ENCODE assay signal across 15 cellular contexts in the genomic region with DNA sequence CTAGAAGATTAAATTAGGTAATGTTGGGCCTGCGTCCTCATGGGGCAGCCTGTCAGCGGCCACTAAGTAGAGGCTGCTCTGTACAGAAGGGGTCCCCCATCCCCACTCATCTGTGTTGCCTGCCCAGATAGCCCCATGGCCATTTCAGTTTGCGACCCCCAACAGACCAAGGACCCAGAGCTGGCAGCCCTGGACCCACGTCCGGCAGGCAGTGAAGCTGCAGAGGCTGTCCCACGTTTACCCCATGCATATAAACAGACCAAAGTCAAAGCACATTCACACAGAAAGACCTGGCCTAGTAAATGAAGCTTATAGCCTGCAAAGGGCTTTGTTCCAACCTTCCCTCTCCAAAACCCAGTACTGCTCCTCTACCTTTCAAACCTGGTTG. TPM values are rescaled to one million over a fixed set of nuclear protein-coding genes. Genes with fewer than 3 reads are reported as not detected.
DNase-seq lines count a peak whose midpoint lies in the region; ATAC-seq, FAIRE-seq and TF ChIP-seq lines count a peak whose summit lies in the region.
"Had no signal": no experiment of that assay in that cellular context is flagged by ENCODE, and none has a peak within 500 bp of the region (broad histone marks: within the 10 kb centered on the region; RNA-seq: fewer than 3 reads in every experiment).

No MANE protein-coding gene starts in this region.

- H2AFZ ChIP-seq in DND-41 (ENCODE audit: low read depth, low read length) (no peak overlapping the region), PC-9 (no peak overlapping the region), H1 (ENCODE audit: low read length) (no peak overlapping the region), MM.1S (ENCODE audit: low read length) (no peak overlapping the region)

- H4K91ac ChIP-seq in H1 (replicated peaks; ENCODE audit: insufficient read length, low read length): no peak overlapping the region

- no peak overlapping the region for H3K18ac ChIP-seq in H1 (ENCODE audit: extremely low read depth, low read length)

- FAIRE-seq in H1 (lab: Jason Lieb, UNC): no peak
- FAIRE-seq: TTC549 had no signal

- no peak overlapping the region for H3K56ac ChIP-seq in H1 (replicated peaks; ENCODE audit: insufficient read length, low read depth, low read length)

- H3K27ac ChIP-seq in DND-41 (ENCODE audit: low read length): no peak overlapping the region
- no peak overlapping the region for H3K27ac ChIP-seq in PC-9
- H3K27ac ChIP-seq in H1 (ENCODE audit: low read depth, low read length): no peak overlapping the region
- no peak overlapping the region for H3K27ac ChIP-seq in MM.1S (ENCODE audit: low read length)
- H3K27ac ChIP-seq: breast epithelium had no signal

- H3K4ac ChIP-seq in H1 (replicated peaks; ENCODE audit: insufficient read length, low read depth, low read length): no peak overlapping the region

- H3K23me2 ChIP-seq in H1 (ENCODE audit: low read depth, low read length): peaks cover 11% of the 10 kb centered on the region; the same call in 1 of the 2 replicates

- peaks cover 95% of the 10 kb centered on the region for H3K79me2 ChIP-seq in DND-41 (ENCODE audit: insufficient read depth, low read length)
- peaks cover 75% of the 10 kb centered on the region for H3K79me2 ChIP-seq in PC-9 (ENCODE audit: low read depth)
- H3K79me2 ChIP-seq in H1 (ENCODE audit: control insufficient read depth in 1 of 2, insufficient read depth in 2 of 2, low read length in 2 of 2): peaks cover 9 to 67% of the 10 kb centered on the region in 2 experiments
- H3K79me2 ChIP-seq in MM.1S (ENCODE audit: low read length): peaks cover 86% of the 10 kb centered on the region

- BruUV-seq in PC-9 (replicated peaks; lab: Mats Ljungman, UMichigan): no TSS peak

- TF ChIP-seq CTCF in DND-41 (IDR thresholded peaks at IDR 0.05; ENCODE audit: borderline replicate concordance, extremely low read depth, low read length, poor library complexity, severe bottlenecking) (no peak), PC-9 (conservative IDR thresholded peaks at IDR 0.05) (no peak), H1 (IDR thresholded peaks at IDR 0.05; ENCODE audit: control extremely low read depth in 1 of 3, insufficient read depth in 1 of 3, low read depth in 1 of 3, low read length in 3 of 3) (no peak), MM.1S (IDR thresholded peaks at IDR 0.05; ENCODE audit: low read length) (no peak)

- H4K5ac ChIP-seq in H1 (ENCODE audit: insufficient read length, low read depth, low read length): no peak overlapping the region

- H4K20me1 ChIP-seq in DND-41 (ENCODE audit: insufficient read depth, low read length): peaks cover 83% of the 10 kb centered on the region
- peaks cover 75% of the 10 kb centered on the region for H4K20me1 ChIP-seq in PC-9 (ENCODE audit: insufficient read depth)
- peaks cover 14 to 42% of the 10 kb centered on the region in 2 experiments for H4K20me1 ChIP-seq in H1 (replicated peaks in 1 of 2; ENCODE audit: control insufficient read depth in 1 of 2, insufficient read depth in 2 of 2, low read length in 2 of 2)
- no peaks in the 10 kb centered on the region; the same call in 1 of the 2 replicates for H4K20me1 ChIP-seq in MM.1S (ENCODE audit: insufficient read depth, low read length)

- peaks cover 81% of the 10 kb centered on the region for H3K36me3 ChIP-seq in DND-41 (ENCODE audit: insufficient read depth, low read length)
- H3K36me3 ChIP-seq in PC-9 (ENCODE audit: low read depth): peaks cover 22% of the 10 kb centered on the region
- H3K36me3 ChIP-seq in H1 (ENCODE audit: control insufficient read depth in 2 of 4, insufficient read depth in 4 of 4, low read length in 3 of 4): peaks cover 15 to 76% (median 36%) of the 10 kb centered on the region in 4 experiments
- H3K36me3 ChIP-seq in MM.1S (replicated peaks; ENCODE audit: insufficient read depth, low read length): peaks cover 13% of the 10 kb centered on the region
- H3K36me3 ChIP-seq: breast epithelium had no signal

- TF ChIP-seq EP300 in H1 (IDR thresholded peaks at IDR 0.05; ENCODE audit: borderline replicate concordance in 1 of 2, low read depth in 2 of 2, low read length in 2 of 2): no peak

- H3K9me3 ChIP-seq in DND-41 (ENCODE audit: insufficient read depth, low read length, severe bottlenecking): no peaks in the 10 kb centered on the region
- no peaks in the 10 kb centered on the region for H3K9me3 ChIP-seq in PC-9 (ENCODE audit: insufficient read depth, low read depth)
- H3K9me3 ChIP-seq in H1 (ENCODE audit: insufficient read depth in 2 of 2, low read depth in 1 of 2, low read length in 1 of 2): no peaks in the 10 kb centered on the region
- H3K9me3 ChIP-seq in MM.1S (replicated peaks; ENCODE audit: insufficient read depth, low read length): no peaks in the 10 kb centered on the region
- H3K9me3 ChIP-seq: breast epithelium, MG63 had no signal

- no peak overlapping the region for H3K9ac ChIP-seq in DND-41 (ENCODE audit: low read depth, low read length)
- no peak overlapping the region for H3K9ac ChIP-seq in H1 (replicated peaks in 1 of 4; ENCODE audit: extremely low read depth in 1 of 4, low read depth in 3 of 4, low read length in 3 of 4)
- no peak overlapping the region for H3K9ac ChIP-seq in MM.1S (ENCODE audit: low read length)

- no peak for ATAC-seq in DND-41 (ENCODE audit: insufficient read depth, low read depth)
- ATAC-seq in sciatic nerve: no peak

- WGBS in H1 (ENCODE audit: extremely low coverage in 1 of 2, insufficient coverage in 1 of 2, insufficient read length in 1 of 2, insufficient replicate concordance in 2 of 2, low coverage in 1 of 2, low lambda C conversion rate in 2 of 2, missing lambda C conversion rate in 1 of 2), 2 experiments: 89% methylated on average over 6 of the region's 6 CpGs; no CpG with 5 or more reads in 1 of the 2 experiments

- intact Hi-C loops in PC-9 (cut with micrococcal nuclease; ENCODE audit: unreplicated experiment) (no loop called here), sciatic nerve (cut with DNase I) (no loop called here)

- H3F3A ChIP-seq in PC-9 (ENCODE audit: insufficient read depth, low read depth): peaks cover 28% of the 10 kb centered on the region; the same call in 1 of the 2 replicates
- H3F3A ChIP-seq in MM.1S (ENCODE audit: insufficient read depth, low read length): peaks cover 9% of the 10 kb centered on the region

- H3K79me1 ChIP-seq in H1 (ENCODE audit: low read depth, low read length): peaks cover 21% of the 10 kb centered on the region

- H3K27me3 ChIP-seq in DND-41 (ENCODE audit: insufficient read depth, low read length, poor library complexity): no peaks in the 10 kb centered on the region
- no peaks in the 10 kb centered on the region for H3K27me3 ChIP-seq in PC-9 (ENCODE audit: insufficient read depth, low read depth)
- H3K27me3 ChIP-seq in H1 (replicated peaks in 1 of 4; ENCODE audit: control insufficient read depth in 3 of 4, extremely low read depth in 1 of 4, insufficient read depth in 3 of 4, low read length in 3 of 4): no peaks in the 10 kb centered on the region
- no peaks in the 10 kb centered on the region for H3K27me3 ChIP-seq in MM.1S (replicated peaks; ENCODE audit: insufficient read depth, low read length)
- H3K27me3 ChIP-seq: breast epithelium, MG63 had no signal

- H4K8ac ChIP-seq in H1 (ENCODE audit: extremely low read depth, insufficient read depth, low read length): no peak overlapping the region

- no peak overlapping the region for H3K14ac ChIP-seq in H1 (ENCODE audit: insufficient read length)

- TF ChIP-seq POLR2A in H1 (IDR thresholded peaks at IDR 0.05; ENCODE audit: control extremely low read depth in 1 of 2, low read depth in 2 of 2, low read length in 2 of 2): no peak

- H3K23ac ChIP-seq in H1 (ENCODE audit: insufficient read length): no peak overlapping the region

- DNase-seq in DND-41: no peak
- DNase-seq in PC-9: no peak
- DNase-seq in H1 (ENCODE audit: low read depth in 1 of 2, low spot score in 2 of 2): no peak
- peak; percentile 46 for DNase-seq in sciatic nerve (ENCODE audit: low spot score)
- no peak for DNase-seq in NCI-H1417 (lab: John Stamatoyannopoulos, UW)
- no peak for DNase-seq in pons (ENCODE audit: low spot score)
- no peak for DNase-seq in mucosa of gallbladder (ENCODE audit: low spot score)
- no peak for DNase-seq in MM.1S
- DNase-seq: activated CD8-positive, alpha-beta memory T cell treated with anti-CD3 and anti-CD28 coated beads, Interleukin-2, amount 50 U/mL, for 4 hours; hypothalamus; MG63; NCI-H226 had no signal

- H3K4me1 ChIP-seq in DND-41 (ENCODE audit: insufficient read depth, low read length) (peaks cover 52% of the 10 kb centered on the region), PC-9 (replicated peaks; ENCODE audit: insufficient read depth) (peaks cover 35% of the 10 kb centered on the region), H1 (replicated peaks in 1 of 4; ENCODE audit: control insufficient read depth in 3 of 4, insufficient read depth in 4 of 4, low read length in 3 of 4) (peaks cover 6 to 15% (median 10%) of the 10 kb centered on the region in 4 experiments), MM.1S (ENCODE audit: low read length) (peaks cover 19% of the 10 kb centered on the region)

- H2BK120ac ChIP-seq in H1 (replicated peaks; ENCODE audit: low read depth, low read length): no peak overlapping the region

- H3K4me3 ChIP-seq in DND-41 (ENCODE audit: low read depth in 1 of 2, low read length in 2 of 2) (0 out of 4 replicates have a peak overlapping the region, but pooled peaks of 1 of the 2 experiments have one; percentile 10), PC-9 (no peak overlapping the region), H1 (ENCODE audit: extremely low read depth in 1 of 4, insufficient read depth in 2 of 4, low read depth in 3 of 4, low read length in 4 of 4) (no peak overlapping the region), MM.1S (ENCODE audit: low read length) (no peak overlapping the region)
- H3K4me3 ChIP-seq: breast epithelium, lung, MG63 had no signal

- H2AK5ac ChIP-seq in H1 (ENCODE audit: low read depth, low read length): no peak overlapping the region

- CTCF ChIA-PET in PC-9 (lab: Charles Lee): no interaction called here
- CTCF ChIA-PET in H1 (lab: Charles Lee; ENCODE audit: partially characterized antibody): interaction anchor here (0.7 to 3.4 kb wide), 4 partner anchors 8 to 157 kb away, joined by 3 to 10 read pairs (median 4); a partner anchor contains a TSS

- H3K4me2 ChIP-seq in DND-41 (ENCODE audit: insufficient read depth, low read length) (peak overlapping the region; percentile 94; the same call in 1 of the 2 replicates), PC-9 (peak overlapping the region; percentile 98), H1 (ENCODE audit: insufficient read depth in 1 of 2, low read depth in 2 of 2, low read length in 2 of 2) (no peak overlapping the region; a peak in 1 of 4 replicates), MM.1S (ENCODE audit: low read depth, low read length) (no peak overlapping the region)

- H2BK12ac ChIP-seq in H1 (ENCODE audit: low read depth, low read length): no peak overlapping the region

- no peak overlapping the region for H2BK5ac ChIP-seq in H1 (ENCODE audit: low read depth, low read length)

- POLR2A ChIA-PET in PC-9 (lab: Charles Lee; ENCODE audit: unreplicated experiment) (no interaction called here), H1 (lab: Charles Lee; ENCODE audit: partially characterized antibody) (interaction anchor here (0.8 to 29.8 kb wide), 6 partner anchors 5 to 176 kb away, joined by 3 to 497 read pairs (median 4); a partner anchor contains a TSS)

- no peak overlapping the region for H2BK20ac ChIP-seq in H1 (ENCODE audit: low read length)

- H2BK15ac ChIP-seq in H1 (ENCODE audit: low read length): no peak overlapping the region

- no peak for TF ChIP-seq RAD21 in H1 (IDR thresholded peaks at IDR 0.05 in 1 of 2, conservative IDR thresholded peaks at IDR 0.05 in 1 of 2; ENCODE audit: low read depth in 2 of 2, low read length in 2 of 2)

- H3K9me2 ChIP-seq in PC-9 (ENCODE audit: insufficient read depth) (no peaks in the 10 kb centered on the region), MM.1S (replicated peaks; ENCODE audit: insufficient read depth, low read length) (no peaks in the 10 kb centered on the region)

RNA-seq across cellular contexts. Expression of a gene that starts 4.6 kb away (rescaled TPM):
- total RNA-seq in PC-9 (2021) (16.7 and 20.3 TPM in 2 replicates), sciatic nerve (6.0 TPM), mucosa of gallbladder (13.8 TPM)
- total RNA-seq in H1 (2021; fragmentation: NEBNext Ultra II Directional; extraction: Animal tissue kit (Norgen Biotek cat#: 25700)): 23.6 and 23.9 TPM in 2 replicates
- 17.7 and 19.3 TPM in 2 replicates for polyA plus RNA-seq in H1 (2011; rRNA removed)
- 24.1 TPM for polyA plus RNA-seq in H1 (2011; cell fraction: cytosol; rRNA removed)
- 14.3 TPM for polyA plus RNA-seq in H1 (2011; cell fraction: nucleus; rRNA removed)
- polyA plus RNA-seq in H1 (2012, experiment 1 of 2): 3.7 to 14.4 TPM (median 11.4 TPM) in 4 replicates
- polyA plus RNA-seq in H1 (2012, experiment 2 of 2): 6.7 TPM
- 14.2 TPM for polyA plus RNA-seq in H1 (2013, experiment 1 of 2)
- polyA plus RNA-seq in H1 (2013, experiment 2 of 2): 14.9 TPM
- polyA minus RNA-seq in H1 (2011; rRNA and poly(A)+ RNA removed): 2.4 and 3.7 TPM in 2 replicates
- polyA minus RNA-seq in H1 (2011; cell fraction: cytosol; rRNA and poly(A)+ RNA removed): 9.5 TPM
- 17.2 TPM for polyA minus RNA-seq in H1 (2011; cell fraction: nucleus; rRNA and poly(A)+ RNA removed)

RNA-seq across cellular contexts. Expression of a gene that starts 13.6 kb away (rescaled TPM):
- total RNA-seq in PC-9 (2021) (39.9 and 41.9 TPM in 2 replicates), sciatic nerve (36.4 TPM), mucosa of gallbladder (42.7 TPM)
- total RNA-seq in H1 (2021; fragmentation: NEBNext Ultra II Directional; extraction: Animal tissue kit (Norgen Biotek cat#: 25700)): 55.4 and 55.6 TPM in 2 replicates
- polyA plus RNA-seq in H1 (2011; rRNA removed): 49.1 and 60.9 TPM in 2 replicates
- 51.7 TPM for polyA plus RNA-seq in H1 (2011; cell fraction: cytosol; rRNA removed)
- 66.6 TPM for polyA plus RNA-seq in H1 (2011; cell fraction: nucleus; rRNA removed)
- 32.4 to 36.9 TPM (median 34.4 TPM) in 4 replicates for polyA plus RNA-seq in H1 (2012, experiment 1 of 2)
- polyA plus RNA-seq in H1 (2012, experiment 2 of 2): 41.0 TPM
- polyA plus RNA-seq in H1 (2013, experiment 1 of 2): 32.4 TPM
- polyA plus RNA-seq in H1 (2013, experiment 2 of 2): 29.5 TPM
- polyA minus RNA-seq in H1 (2011; rRNA and poly(A)+ RNA removed): 76.0 and 83.9 TPM in 2 replicates
- polyA minus RNA-seq in H1 (2011; cell fraction: cytosol; rRNA and poly(A)+ RNA removed): 39.5 TPM
- polyA minus RNA-seq in H1 (2011; cell fraction: nucleus; rRNA and poly(A)+ RNA removed): 70.1 TPM

RNA-seq across cellular contexts. Expression of a gene that starts 13.8 kb away (rescaled TPM):
- total RNA-seq in PC-9 (2021) (23.6 and 29.5 TPM in 2 replicates), sciatic nerve (10.5 TPM), mucosa of gallbladder (14.7 TPM)
- total RNA-seq in H1 (2021; fragmentation: NEBNext Ultra II Directional; extraction: Animal tissue kit (Norgen Biotek cat#: 25700)): 52.1 and 52.2 TPM in 2 replicates
- 10.5 and 14.5 TPM in 2 replicates for polyA plus RNA-seq in H1 (2011; rRNA removed)
- polyA plus RNA-seq in H1 (2011; cell fraction: cytosol; rRNA removed): 19.2 TPM
- polyA plus RNA-seq in H1 (2011; cell fraction: nucleus; rRNA removed): 6.5 TPM
- polyA plus RNA-seq in H1 (2012, experiment 1 of 2): 24.2 to 41.0 TPM (median 29.1 TPM) in 4 replicates
- 7.5 TPM for polyA plus RNA-seq in H1 (2012, experiment 2 of 2)
- 39.7 TPM for polyA plus RNA-seq in H1 (2013, experiment 1 of 2)
- 40.2 TPM for polyA plus RNA-seq in H1 (2013, experiment 2 of 2)
- polyA minus RNA-seq in H1 (2011; rRNA and poly(A)+ RNA removed): 17.8 and 26.5 TPM in 2 replicates
- 11.9 TPM for polyA minus RNA-seq in H1 (2011; cell fraction: cytosol; rRNA and poly(A)+ RNA removed)
- polyA minus RNA-seq in H1 (2011; cell fraction: nucleus; rRNA and poly(A)+ RNA removed): 19.7 TPM

RNA-seq across cellular contexts. Expression of a gene that starts 14.6 kb away (rescaled TPM):
- total RNA-seq in PC-9 (2021) (25.4 and 26.7 TPM in 2 replicates), sciatic nerve (24.8 TPM), mucosa of gallbladder (29.8 TPM)
- 24.1 and 26.6 TPM in 2 replicates for total RNA-seq in H1 (2021; fragmentation: NEBNext Ultra II Directional; extraction: Animal tissue kit (Norgen Biotek cat#: 25700))
- polyA plus RNA-seq in H1 (2011; rRNA removed): 14.1 and 19.0 TPM in 2 replicates
- 17.5 TPM for polyA plus RNA-seq in H1 (2011; cell fraction: cytosol; rRNA removed)
- 44.3 TPM for polyA plus RNA-seq in H1 (2011; cell fraction: nucleus; rRNA removed)
- 40.5 to 48.2 TPM (median 43.7 TPM) in 4 replicates for polyA plus RNA-seq in H1 (2012, experiment 1 of 2)
- polyA plus RNA-seq in H1 (2012, experiment 2 of 2): 35.4 TPM
- polyA plus RNA-seq in H1 (2013, experiment 1 of 2): 29.0 TPM
- 28.7 TPM for polyA plus RNA-seq in H1 (2013, experiment 2 of 2)
- 10.6 and 15.4 TPM in 2 replicates for polyA minus RNA-seq in H1 (2011; rRNA and poly(A)+ RNA removed)
- 7.6 TPM for polyA minus RNA-seq in H1 (2011; cell fraction: cytosol; rRNA and poly(A)+ RNA removed)
- polyA minus RNA-seq in H1 (2011; cell fraction: nucleus; rRNA and poly(A)+ RNA removed): 18.0 TPM

RNA-seq across cellular contexts. Expression of a gene that starts 25.8 kb away (rescaled TPM):
- 0.59 TPM in 1 of 2 replicates, not detected in the other for total RNA-seq in PC-9 (2021)
- total RNA-seq in H1 (2021; fragmentation: NEBNext Ultra II Directional; extraction: Animal tissue kit (Norgen Biotek cat#: 25700)): 0.94 TPM in 1 of 2 replicates, not detected in the other
- not detected in 2 replicates for polyA plus RNA-seq in H1 (2011; rRNA removed)
- not detected for polyA plus RNA-seq in H1 (2011; cell fraction: cytosol; rRNA removed)
- 0.13 TPM for polyA plus RNA-seq in H1 (2011; cell fraction: nucleus; rRNA removed)
- 0.29 to 0.83 TPM (median 0.65 TPM) in 3 of 4 replicates, not detected in the other for polyA plus RNA-seq in H1 (2012, experiment 1 of 2)
- not detected for polyA plus RNA-seq in H1 (2012, experiment 2 of 2)
- not detected for polyA plus RNA-seq in H1 (2013, experiment 1 of 2)
- polyA plus RNA-seq in H1 (2013, experiment 2 of 2): 0.07 TPM
- polyA minus RNA-seq in H1 (2011; rRNA and poly(A)+ RNA removed): not detected in 2 replicates
- not detected for polyA minus RNA-seq in H1 (2011; cell fraction: cytosol; rRNA and poly(A)+ RNA removed)
- polyA minus RNA-seq in H1 (2011; cell fraction: nucleus; rRNA and poly(A)+ RNA removed): not detected
- total RNA-seq in sciatic nerve: not detected
- 1.0 TPM for total RNA-seq in mucosa of gallbladder

Comparison
In these comparisons a context has a peak if more than half of its experiments do, and no peak if none do; other contexts are left out.
1. H3K4me2 ChIP-seq: peak in DND-41 (single experiment) and PC-9 (single experiment); none in H1 (0 of 2) and MM.1S (single experiment).